Comparison of ENCODE assay signal across 19 cellular contexts in genomic region chrX:53621418-53621986, GRCh38.
"Had no signal": no experiment of that assay in that cellular context is flagged by ENCODE, and none has a peak within 500 bp of the region (broad histone marks: within the 10 kb centered on the region; RNA-seq: fewer than 3 reads in every experiment).

No MANE protein-coding gene starts in this region.

- DNase-seq: activated naive CD4-positive, alpha-beta T cell treated with Interleukin-2 at 50 U/mL for 16 hours; anterior cingulate cortex; dorsolateral prefrontal cortex; foreskin fibroblast; immature natural killer cell; mucosa of descending colon; naive thymus-derived CD8-positive, alpha-beta T cell; right cardiac atrium; Right ventricle myocardium superior; SK-N-SH; T-helper 17 cell had no signal

- FAIRE-seq: endometrium had no signal

- H3K27ac ChIP-seq: breast epithelium, dorsolateral prefrontal cortex, esophagus muscularis mucosa, suprapubic skin had no signal

- H3K9me3 Mint-ChIP-seq: immature natural killer cell; naive thymus-derived CD8-positive, alpha-beta T cell; type B pancreatic cell; WTC11 had no signal

- H3K27me3 ChIP-seq: esophagus muscularis mucosa, suprapubic skin had no signal

- H3K4me3 ChIP-seq: breast epithelium, dorsolateral prefrontal cortex, esophagus muscularis mucosa, mucosa of descending colon, smooth muscle cell, suprapubic skin had no signal

- H3K9ac ChIP-seq: SK-N-SH had no signal

- H3K4me3 Mint-ChIP-seq: immature natural killer cell; naive thymus-derived CD8-positive, alpha-beta T cell; T-helper 17 cell; type B pancreatic cell; WTC11 had no signal

- H3K27ac Mint-ChIP-seq: progenitor cell of endocrine pancreas, T-helper 17 cell, type B pancreatic cell, WTC11 had no signal

- H3K4me1 Mint-ChIP-seq: immature natural killer cell, WTC11 had no signal

- H3K4me1 ChIP-seq: breast epithelium, esophagus muscularis mucosa, suprapubic skin had no signal

- H3K36me3 ChIP-seq: breast epithelium had no signal

- ATAC-seq: mucosa of descending colon; naive thymus-derived CD8-positive, alpha-beta T cell; right cardiac atrium; T-helper 17 cell; WTC11 had no signal

- H3K27me3 Mint-ChIP-seq: naive thymus-derived CD8-positive, alpha-beta T cell; progenitor cell of endocrine pancreas; T-helper 17 cell; type B pancreatic cell had no signal

- H3K9me3 ChIP-seq: breast epithelium, esophagus muscularis mucosa, mucosa of descending colon, SK-N-SH, suprapubic skin had no signal

- H3K4me2 ChIP-seq: SK-N-SH, smooth muscle cell had no signal
